ENCODE assay signal across 8 cellular contexts in the genomic region with DNA sequence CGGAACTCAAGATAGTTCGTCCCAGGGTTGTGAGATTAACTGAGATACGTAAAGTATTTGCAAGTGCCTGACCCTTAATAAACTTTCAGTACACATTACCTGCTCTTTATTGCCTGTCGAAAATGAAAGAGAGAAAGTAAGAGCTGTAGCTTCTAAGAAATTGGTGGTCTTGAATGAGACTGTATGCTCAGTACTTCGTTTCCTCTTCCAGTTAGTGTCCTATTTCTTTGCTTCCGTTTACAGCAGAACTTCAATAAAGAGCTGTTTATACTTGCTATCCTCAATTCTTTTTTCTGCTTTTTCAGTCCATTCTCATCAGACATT. TPM values are rescaled to one million over a fixed set of nuclear protein-coding genes. Genes with fewer than 3 reads are reported as not detected.
DNase-seq lines count a peak whose midpoint lies in the region; ATAC-seq, FAIRE-seq and TF ChIP-seq lines count a peak whose summit lies in the region.

No MANE protein-coding gene starts in this region.

- ATAC-seq in HG03196 (IDR thresholded peaks at IDR 0.05; ENCODE audit: unreplicated experiment) (peak; percentile 58), HepG2 (peak; percentile 13; the same call in 1 of the 3 replicates)
- peak; percentile 14 for ATAC-seq in activated T-helper 17 cell treated with anti-CD3 and anti-CD28 coated beads, Interleukin-2, amount 50 U/mL, for 72 hours (replicated peaks)

- no peak for TF ChIP-seq RAD21 in HepG2 (CRISPR knock-in tag; IDR thresholded peaks at IDR 0.05)

- H3K79me2 ChIP-seq in HepG2 (ENCODE audit: insufficient read depth, low read length): peaks cover 34% of the 10 kb centered on the region

- CTCF ChIA-PET in HepG2 (lab: Yijun Ruan, JAX; ENCODE audit: low intra/inter-chr PET ratio, low total read pairs): no interaction called here

- BruUV-seq in HepG2 (replicated peaks; lab: Mats Ljungman, UMichigan): TSS peak; percentile 84

- peaks cover 40% of the 10 kb centered on the region for H3K4me1 Mint-ChIP-seq in activated T-helper 17 cell treated with anti-CD3 and anti-CD28 coated beads, Interleukin-2, amount 50 U/mL, for 72 hours

- intact Hi-C loops in HepG2 (cut with micrococcal nuclease; ENCODE audit: unreplicated experiment) (no loop called here), transverse colon (cut with DNase I; ENCODE audit: low total_unique reads) (loop anchor here (10.0 kb wide), 1 partner anchor 112 kb away; a partner anchor contains a TSS)

- WGBS in HepG2 (ENCODE audit: low lambda C conversion rate): 2% methylated on average over 6 of the region's 6 CpGs
- WGBS in transverse colon (ENCODE audit: low coverage in 1 of 2), 2 donors: 0% methylated on average over 3 to 6 of the region's 6 CpGs

- no peaks in the 10 kb centered on the region for H4K20me1 ChIP-seq in HepG2 (ENCODE audit: insufficient read depth, low read length)

- in situ Hi-C loops in HepG2 (cut with HindIII; ENCODE audit: extremely low pct_ligation_motif_present, low pct_unique_long_range_greater_than_20kb) (loop anchor here (10.0 kb wide), 1 partner anchor 142 kb away; no protein-coding TSS in a partner anchor), transverse colon (cut with MboI; ENCODE audit: low pct_ligation_motif_present in 1 of 4, low pct_unique_long_range_greater_than_20kb in 1 of 4, low sequenced_read_pairs in 3 of 4) (loop anchor here in 1 of 4 donors (25.0 kb wide), 1 partner anchor 200 kb away; a partner anchor contains a TSS)

- H3K27me3 ChIP-seq in BE2C: no peaks in the 10 kb centered on the region
- H3K27me3 ChIP-seq in HepG2 (ENCODE audit: control insufficient read depth in 1 of 2, insufficient read depth in 2 of 2, low read length in 2 of 2): no peaks in the 10 kb centered on the region; a peak in 1 of 5 replicates
- H3K27me3 ChIP-seq in transverse colon: peaks cover 11% of the 10 kb centered on the region

- POLR2A ChIA-PET in HepG2 (lab: Yijun Ruan, JAX): no interaction called here

- peak overlapping the region; percentile 93 for H3K27ac Mint-ChIP-seq in activated T-helper 17 cell treated with anti-CD3 and anti-CD28 coated beads, Interleukin-2, amount 50 U/mL, for 72 hours

- peak overlapping the region; percentile 92 for H3K4me3 Mint-ChIP-seq in activated T-helper 17 cell treated with anti-CD3 and anti-CD28 coated beads, Interleukin-2, amount 50 U/mL, for 72 hours

- DNase-seq in BE2C (no peak), GM19239 (ENCODE audit: insufficient read length, low spot score) (peak; percentile 16), HepG2 (ENCODE audit: low spot score) (no peak), transverse colon (no peak), COR-L47 (lab: John Stamatoyannopoulos, UW) (no peak)
- DNase-seq in stimulated activated CD4-positive, alpha-beta T cell treated with anti-CD3 and anti-CD28 coated beads, Interleukin-12 subunit alpha, Interleukin-12 subunit beta, amount 100 ng/mL, for 4 hours: no peak

- H3K9me3 Mint-ChIP-seq in activated T-helper 17 cell treated with anti-CD3 and anti-CD28 coated beads, Interleukin-2, amount 50 U/mL, for 72 hours: no peaks in the 10 kb centered on the region

- H3K9me3 ChIP-seq in BE2C: no peaks in the 10 kb centered on the region
- no peaks in the 10 kb centered on the region for H3K9me3 ChIP-seq in HepG2 (ENCODE audit: low read length)
- H3K9me3 ChIP-seq in transverse colon: no peaks in the 10 kb centered on the region

- TF ChIP-seq CTCF in BE2C (IDR thresholded peaks at IDR 0.05; ENCODE audit: low read depth, low read length) (no peak), HepG2 (CRISPR knock-in tag; IDR thresholded peaks at IDR 0.05) (no peak), transverse colon (IDR thresholded peaks at IDR 0.05) (no peak)

- H3K27me3 Mint-ChIP-seq in activated T-helper 17 cell treated with anti-CD3 and anti-CD28 coated beads, Interleukin-2, amount 50 U/mL, for 72 hours: peaks cover 8% of the 10 kb centered on the region

- H3K27ac ChIP-seq in HepG2 (ENCODE audit: extremely low read length, insufficient read depth, low read length): peak overlapping the region; percentile 73
- peak overlapping the region; percentile 71 to 85 (median 80) for H3K27ac ChIP-seq in transverse colon

- peak overlapping the region; percentile 87 for H3K9ac ChIP-seq in HepG2 (ENCODE audit: insufficient read depth, low read depth, low read length)

- peak overlapping the region; percentile 75 for H3K4me2 ChIP-seq in HepG2 (ENCODE audit: low read depth, low read length)

- peak overlapping the region; percentile 100 for H3K4me3 ChIP-seq in BE2C (ENCODE audit: low read depth, low read length)
- H3K4me3 ChIP-seq in HepG2 (replicated peaks in 1 of 3; ENCODE audit: insufficient read depth in 1 of 3, low read depth in 2 of 3, low read length in 3 of 3): peak overlapping the region; percentile 74 to 80 (median 80)
- peak overlapping the region; percentile 61 to 86 (median 67) for H3K4me3 ChIP-seq in transverse colon

- FAIRE-seq in GM19239 (lab: Jason Lieb, UNC) (no peak), HepG2 (lab: Jason Lieb, UNC) (no peak)

- no peaks in the 10 kb centered on the region for H3K4me1 ChIP-seq in BE2C
- peaks cover 11% of the 10 kb centered on the region for H3K4me1 ChIP-seq in HepG2 (ENCODE audit: insufficient read depth, low read length)
- peaks cover 0 to 16% (median 12%) of the 10 kb centered on the region in 4 donors for H3K4me1 ChIP-seq in transverse colon

- peaks cover 6% of the 10 kb centered on the region; the same call in 1 of the 2 replicates for H3K36me3 ChIP-seq in BE2C
- no peaks in the 10 kb centered on the region for H3K36me3 ChIP-seq in HepG2 (replicated peaks in 1 of 2; ENCODE audit: control insufficient read depth in 1 of 2, insufficient read depth in 2 of 2, low read length in 2 of 2)
- no peaks in the 10 kb centered on the region for H3K36me3 ChIP-seq in transverse colon

- H2AFZ ChIP-seq in HepG2 (ENCODE audit: low read length): peak overlapping the region; percentile 49

- TF ChIP-seq POLR2A in HepG2 (IDR thresholded peaks at IDR 0.05; ENCODE audit: insufficient read depth in 1 of 2, low read depth in 2 of 2, low read length in 2 of 2): no peak
- TF ChIP-seq POLR2A in transverse colon (IDR thresholded peaks at IDR 0.05): no peak

- H3K36me3 Mint-ChIP-seq in activated T-helper 17 cell treated with anti-CD3 and anti-CD28 coated beads, Interleukin-2, amount 50 U/mL, for 72 hours (ENCODE audit: low read depth): peaks cover 29% of the 10 kb centered on the region

- TF ChIP-seq EP300 in HepG2 (IDR thresholded peaks at IDR 0.05; ENCODE audit: low read depth in 2 of 2, low read length in 2 of 2) (no peak), HepG2 (CRISPR knock-in tag; IDR thresholded peaks at IDR 0.05; ENCODE audit: borderline replicate concordance) (no peak), transverse colon (IDR thresholded peaks at IDR 0.05; ENCODE audit: low read depth) (no peak)

TF ChIP-seq in HepG2, 621 proteins besides CTCF, POLR2A, EP300 and RAD21 (continues in another document):
- TF ChIP-seq, protein P1, sequence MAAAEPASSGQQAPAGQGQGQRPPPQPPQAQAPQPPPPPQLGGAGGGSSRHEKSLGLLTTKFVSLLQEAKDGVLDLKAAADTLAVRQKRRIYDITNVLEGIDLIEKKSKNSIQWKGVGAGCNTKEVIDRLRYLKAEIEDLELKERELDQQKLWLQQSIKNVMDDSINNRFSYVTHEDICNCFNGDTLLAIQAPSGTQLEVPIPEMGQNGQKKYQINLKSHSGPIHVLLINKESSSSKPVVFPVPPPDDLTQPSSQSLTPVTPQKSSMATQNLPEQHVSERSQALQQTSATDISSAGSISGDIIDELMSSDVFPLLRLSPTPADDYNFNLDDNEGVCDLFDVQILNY (CRISPR knock-in tag; conservative IDR thresholded peaks at IDR 0.05): no peak
- TF ChIP-seq ZNF549 (CRISPR knock-in tag; IDR thresholded peaks at IDR 0.05): no peak

RNA-seq across cellular contexts. Expression of a gene that starts 0.5 kb away (rescaled TPM):
- 14.2 TPM for polyA plus RNA-seq in BE2C (2012; ENCODE audit: insufficient read depth, insufficient read length, low read depth)
- 10 to 100 TPM in 1 of 2 donors, 1 to 10 TPM in 1; 7.6 to 11.2 TPM for total RNA-seq in activated T-helper 17 cell treated with anti-CD3 and anti-CD28 coated beads, Interleukin-2, amount 50 U/mL, for 72 hours
- total RNA-seq in HepG2 (2016; rRNA removed; fragmentation: Illumina TruSeq; extraction: Trizol) (16.4 and 24.7 TPM in 2 replicates), transverse colon (10 to 100 TPM in 1 of 4 donors, 1 to 10 TPM in 3; 1.9 to 16.4 (median 5.4) TPM)
- total RNA-seq in HepG2 (2016; cell fraction: cytosol; rRNA removed; fragmentation: Illumina TruSeq; extraction: Trizol; ENCODE audit: low read depth): 10.4 and 16.2 TPM in 2 replicates
- 16.0 and 25.1 TPM in 2 replicates for total RNA-seq in HepG2 (2016; cell fraction: insoluble cytoplasmic fraction; rRNA removed; fragmentation: Illumina TruSeq; extraction: Trizol)
- 9.5 and 10.5 TPM in 2 replicates for total RNA-seq in HepG2 (2016; cell fraction: membrane; rRNA removed; fragmentation: Illumina TruSeq; extraction: Trizol)
- 18.7 and 19.6 TPM in 2 replicates for total RNA-seq in HepG2 (2016; cell fraction: nucleus; rRNA removed; fragmentation: Illumina TruSeq; extraction: Trizol)
- polyA plus RNA-seq in HepG2 (2011; rRNA removed): 1.5 and 2.1 TPM in 2 replicates
- polyA plus RNA-seq in HepG2 (2011; cell fraction: cytosol; rRNA removed): 0.90 and 1.4 TPM in 2 replicates
- polyA plus RNA-seq in HepG2 (2011; cell fraction: nucleus; rRNA removed): 1.1 TPM in 2 replicates
- polyA plus RNA-seq in HepG2 (2012): 3.9 and 5.6 TPM in 2 replicates
- polyA plus RNA-seq in HepG2 (2016; cell fraction: cytosol; fragmentation: Illumina TruSeq; extraction: Trizol; ENCODE audit: low read depth): 0.50 and 0.69 TPM in 2 replicates
- 11.8 and 12.5 TPM in 2 replicates for polyA plus RNA-seq in HepG2 (2016; cell fraction: insoluble cytoplasmic fraction; fragmentation: Illumina TruSeq; extraction: Trizol; ENCODE audit: low read depth)
- 1.4 and 1.5 TPM in 2 replicates for polyA plus RNA-seq in HepG2 (2016; cell fraction: membrane; fragmentation: Illumina TruSeq; extraction: Trizol; ENCODE audit: low read depth)
- polyA plus RNA-seq in HepG2 (2016; cell fraction: nucleus; fragmentation: Illumina TruSeq; extraction: Trizol; ENCODE audit: insufficient read depth, low read depth): 7.3 and 8.8 TPM in 2 replicates
- polyA minus RNA-seq in HepG2 (2011; rRNA and poly(A)+ RNA removed; ENCODE audit: low replicate concordance): 0.60 and 2.6 TPM in 2 replicates
- polyA minus RNA-seq in HepG2 (2011; cell fraction: cytosol; rRNA and poly(A)+ RNA removed): 3.0 and 4.3 TPM in 2 replicates
- polyA minus RNA-seq in HepG2 (2011; cell fraction: nucleus; rRNA and poly(A)+ RNA removed): 13.8 and 14.2 TPM in 2 replicates
